In the genomic region with DNA sequence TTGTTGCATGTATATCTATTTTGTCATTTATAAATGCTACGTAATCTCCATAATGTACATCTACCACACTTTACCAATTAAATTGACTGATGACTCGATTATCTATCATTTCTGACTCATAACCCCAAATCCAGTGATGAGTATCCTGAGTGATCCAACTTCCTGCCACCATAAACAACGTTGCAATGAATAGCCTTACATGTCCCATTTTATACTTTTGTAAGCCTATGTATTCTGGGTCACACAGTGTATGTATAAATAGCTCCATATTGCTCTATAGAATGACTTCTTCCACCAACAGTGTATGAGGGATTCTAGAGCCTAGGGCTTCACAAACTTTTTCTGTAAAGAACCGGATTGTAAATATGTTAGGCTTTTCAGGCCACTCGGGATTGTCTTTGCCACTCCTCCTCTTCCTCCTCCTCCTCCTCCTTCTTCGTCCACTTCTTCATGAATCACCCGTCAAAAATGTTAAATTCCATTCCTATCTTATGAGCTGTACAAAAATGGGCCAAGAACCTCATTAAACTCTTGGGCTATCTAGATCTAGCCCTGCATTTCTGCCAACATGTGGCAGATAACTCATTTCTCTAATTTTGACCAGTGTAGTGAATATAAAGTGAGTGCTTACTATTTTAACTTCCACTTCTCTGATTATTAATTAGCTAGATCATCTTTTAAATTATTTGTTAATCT, we compare ENCODE assay signal across 1 cellular context.
TF ChIP-seq lines count a peak whose summit lies in the region.

No MANE protein-coding gene starts in this region.

TF ChIP-seq in IMR-90, 13 proteins besides CTCF, POLR2A, EP300 and RAD21 (continued from another document):
- TF ChIP-seq, protein P1, sequence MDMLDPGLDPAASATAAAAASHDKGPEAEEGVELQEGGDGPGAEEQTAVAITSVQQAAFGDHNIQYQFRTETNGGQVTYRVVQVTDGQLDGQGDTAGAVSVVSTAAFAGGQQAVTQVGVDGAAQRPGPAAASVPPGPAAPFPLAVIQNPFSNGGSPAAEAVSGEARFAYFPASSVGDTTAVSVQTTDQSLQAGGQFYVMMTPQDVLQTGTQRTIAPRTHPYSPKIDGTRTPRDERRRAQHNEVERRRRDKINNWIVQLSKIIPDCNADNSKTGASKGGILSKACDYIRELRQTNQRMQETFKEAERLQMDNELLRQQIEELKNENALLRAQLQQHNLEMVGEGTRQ (IDR thresholded peaks at IDR 0.05; ENCODE audit: low read depth, low read length) = no peak
- no peak for TF ChIP-seq MAFK (IDR thresholded peaks at IDR 0.05; ENCODE audit: low read depth, low read length)
- TF ChIP-seq, protein P2, sequence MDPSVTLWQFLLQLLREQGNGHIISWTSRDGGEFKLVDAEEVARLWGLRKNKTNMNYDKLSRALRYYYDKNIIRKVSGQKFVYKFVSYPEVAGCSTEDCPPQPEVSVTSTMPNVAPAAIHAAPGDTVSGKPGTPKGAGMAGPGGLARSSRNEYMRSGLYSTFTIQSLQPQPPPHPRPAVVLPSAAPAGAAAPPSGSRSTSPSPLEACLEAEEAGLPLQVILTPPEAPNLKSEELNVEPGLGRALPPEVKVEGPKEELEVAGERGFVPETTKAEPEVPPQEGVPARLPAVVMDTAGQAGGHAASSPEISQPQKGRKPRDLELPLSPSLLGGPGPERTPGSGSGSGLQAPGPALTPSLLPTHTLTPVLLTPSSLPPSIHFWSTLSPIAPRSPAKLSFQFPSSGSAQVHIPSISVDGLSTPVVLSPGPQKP (IDR thresholded peaks at IDR 0.05; ENCODE audit: borderline replicate concordance, low read depth, low read length) = no peak
- no peak for TF ChIP-seq MXI1 (IDR thresholded peaks at IDR 0.05; ENCODE audit: borderline replicate concordance, low read depth, low read length)
- TF ChIP-seq BHLHE40 (IDR thresholded peaks at IDR 0.05; ENCODE audit: low read depth, low read length) = no peak
- TF ChIP-seq RCOR1 (IDR thresholded peaks at IDR 0.05; ENCODE audit: insufficient replicate concordance, low read length) = no peak
- no peak for TF ChIP-seq SMC3 (IDR thresholded peaks at IDR 0.05; ENCODE audit: low read depth, low read length)
